Comparison of ENCODE assay signal across 10 cellular contexts in genomic region chr1:63920154-63921117, GRCh38.
DNase-seq lines count a peak whose midpoint lies in the region; ATAC-seq and TF ChIP-seq lines count a peak whose summit lies in the region.
"Had no signal": no experiment of that assay in that cellular context is flagged by ENCODE, and none has a peak within 500 bp of the region (broad histone marks: within the 10 kb centered on the region; RNA-seq: fewer than 3 reads in every experiment).

No MANE protein-coding gene starts in this region.

- no peak overlapping the region for H2BK120ac ChIP-seq in mesendoderm (ENCODE audit: low read depth, low read length)

- H3K4ac ChIP-seq in mesendoderm (ENCODE audit: low read depth, low read length), result no peak overlapping the region

- H3K4me1 ChIP-seq in mesendoderm (ENCODE audit: control insufficient read depth, low read depth, low read length), result no peaks in the 10 kb centered on the region

- no CpG with 5 or more reads among the region's 7 CpGs for WGBS in mesendoderm (ENCODE audit: extremely low coverage, insufficient coverage, low lambda C conversion rate)

- TF ChIP-seq CTCF in astrocyte of the spinal cord (IDR thresholded peaks at IDR 0.05; ENCODE audit: low read depth, low read length) (peak; percentile 31), natural killer cell (IDR thresholded peaks at IDR 0.05) (no peak)

- H3K79me2 ChIP-seq in mesendoderm (ENCODE audit: control insufficient read depth, insufficient read depth, low read length), result no peaks in the 10 kb centered on the region

- no peaks in the 10 kb centered on the region for H3K27me3 ChIP-seq in mesendoderm (ENCODE audit: insufficient read depth, low read length, poor library complexity)

- no peak for ATAC-seq in GM21367 (IDR thresholded peaks at IDR 0.05; ENCODE audit: unreplicated experiment)
- no peak for ATAC-seq in HG03442 (IDR thresholded peaks at IDR 0.05; ENCODE audit: unreplicated experiment)
- ATAC-seq in natural killer cell, result no peak
- ATAC-seq: sciatic nerve had no signal

- H3K4me1 Mint-ChIP-seq in natural killer cell, result no peaks in the 10 kb centered on the region

- H3K36me3 ChIP-seq in mesendoderm (ENCODE audit: control insufficient read depth, insufficient read depth, low read length), result no peaks in the 10 kb centered on the region

- in situ Hi-C loops in astrocyte of the spinal cord (cut with HindIII; ENCODE audit: low sequenced_read_pairs), result no loop called here

- no peak overlapping the region for H3K4me3 Mint-ChIP-seq in natural killer cell

- no peak overlapping the region for H3K23ac ChIP-seq in mesendoderm (ENCODE audit: low read length)

- H2AK5ac ChIP-seq in mesendoderm (ENCODE audit: low read length), result no peak overlapping the region

- H3K27ac ChIP-seq in mesendoderm (ENCODE audit: low read depth, low read length), result no peak overlapping the region

- H3K27ac Mint-ChIP-seq in natural killer cell, result no peak overlapping the region

- H3K9me3 Mint-ChIP-seq in natural killer cell, result no peaks in the 10 kb centered on the region

- DNase-seq in AG20443 (ENCODE audit: low spot score) (peak; percentile 70), HT1080 (ENCODE audit: low read depth) (peak; percentile 78), astrocyte of the spinal cord (ENCODE audit: low read depth, low spot score) (peak; percentile 72), mesendoderm (peak; percentile 37), natural killer cell (no peak), UCSD-AML1 (lab: John Stamatoyannopoulos, UW; ENCODE audit: unreplicated experiment) (no peak)
- DNase-seq: NCI-H2081 had no signal

- no peak overlapping the region for H2BK5ac ChIP-seq in mesendoderm (ENCODE audit: low read length)

- H3K4me2 ChIP-seq in mesendoderm (ENCODE audit: low read length), result no peak overlapping the region

- no peak overlapping the region for H4K8ac ChIP-seq in mesendoderm (ENCODE audit: low read depth, low read length)

- intact Hi-C loops in natural killer cell (cut with micrococcal nuclease), result no loop called here

- H3K18ac ChIP-seq in mesendoderm (ENCODE audit: low read length), result no peak overlapping the region

- no peaks in the 10 kb centered on the region for H3K36me3 Mint-ChIP-seq in natural killer cell

- no peaks in the 10 kb centered on the region for H3K79me1 ChIP-seq in mesendoderm (ENCODE audit: low read length)

- no peak overlapping the region for H3K56ac ChIP-seq in mesendoderm (ENCODE audit: low read length)

- H3K4me3 ChIP-seq in astrocyte of the spinal cord (ENCODE audit: low read depth, low read length), result no peak overlapping the region
- H3K4me3 ChIP-seq in mesendoderm (ENCODE audit: low read length), result no peak overlapping the region

- no peak overlapping the region for H2BK15ac ChIP-seq in mesendoderm (replicated peaks; ENCODE audit: low read depth)

- peaks cover 0 to 6% of the 10 kb centered on the region in 2 donors for H3K27me3 Mint-ChIP-seq in natural killer cell (ENCODE audit: low read depth in 2 of 2)

- H3K9ac ChIP-seq in mesendoderm (ENCODE audit: low read length), result no peak overlapping the region

- no peak overlapping the region for H4K5ac ChIP-seq in mesendoderm (ENCODE audit: low read length)

Comparison
In these comparisons a context has a peak if more than half of its experiments do, and no peak if none do; other contexts are left out.
1. DNase-seq: peak in AG20443 (single experiment), HT1080 (single experiment), astrocyte of the spinal cord (single experiment) and mesendoderm (single experiment); none in natural killer cell (single experiment) and UCSD-AML1 (single experiment).